ENCODE assay signal across 16 cellular contexts in the genomic region with DNA sequence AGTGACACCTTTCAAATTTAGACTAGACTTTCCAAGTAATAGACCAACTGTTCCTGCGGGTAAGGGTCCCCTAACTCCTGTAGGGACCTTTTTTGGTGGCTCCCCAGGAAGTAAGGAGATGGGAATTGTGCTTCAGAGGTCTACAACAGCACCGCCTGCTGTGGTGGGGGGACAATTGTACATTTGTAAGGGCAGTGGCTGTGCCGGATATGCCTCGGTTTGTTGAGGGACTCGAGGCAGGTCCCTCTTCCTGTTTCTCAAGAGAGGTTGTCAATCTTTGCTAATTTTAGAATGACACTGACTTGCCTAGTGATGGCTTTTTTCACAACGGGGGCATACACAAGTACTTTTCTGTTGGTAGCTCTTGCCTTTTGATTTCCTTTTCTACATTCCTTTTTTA. TPM values are rescaled to one million over a fixed set of nuclear protein-coding genes. Genes with fewer than 3 reads are reported as not detected.
DNase-seq lines count a peak whose midpoint lies in the region; ATAC-seq lines count a peak whose summit lies in the region.
"Had no signal": no experiment of that assay in that cellular context is flagged by ENCODE, and none has a peak within 500 bp of the region (broad histone marks: within the 10 kb centered on the region; RNA-seq: fewer than 3 reads in every experiment).

No MANE protein-coding gene starts in this region.

- ATAC-seq in GM21447 (IDR thresholded peaks at IDR 0.05; ENCODE audit: unreplicated experiment) (peak; percentile 72), GM19455 (IDR thresholded peaks at IDR 0.05; ENCODE audit: unreplicated experiment) (no peak), GM21526 (IDR thresholded peaks at IDR 0.05; ENCODE audit: low FRiP score, unreplicated experiment) (no peak)
- peak; percentile 43 for ATAC-seq in effector memory CD8-positive, alpha-beta T cell (replicated peaks)

- POLR2A ChIA-PET in CD8-positive, alpha-beta memory T cell (lab: Charles Lee) = no interaction called here

- peaks cover 13 to 21% (median 14%) of the 10 kb centered on the region in 3 donors for H3K4me1 Mint-ChIP-seq in CD8-positive, alpha-beta memory T cell
- H3K4me1 Mint-ChIP-seq in effector memory CD8-positive, alpha-beta T cell (ENCODE audit: low read depth in 2 of 2) = peaks cover 5 to 8% of the 10 kb centered on the region in 2 donors

- H3K4me3 Mint-ChIP-seq in CD8-positive, alpha-beta memory T cell = peak overlapping the region in 5 of 7 donors; percentile 51 to 72 (median 59)
- peak overlapping the region; percentile 20 to 24 for H3K4me3 Mint-ChIP-seq in effector memory CD8-positive, alpha-beta T cell

- no peaks in the 10 kb centered on the region for H3K27me3 ChIP-seq in CD8-positive, alpha-beta memory T cell (ENCODE audit: insufficient read depth, low read length, poor library complexity, severe bottlenecking)

- no peaks in the 10 kb centered on the region for H3K36me3 Mint-ChIP-seq in CD8-positive, alpha-beta memory T cell
- H3K36me3 Mint-ChIP-seq in effector memory CD8-positive, alpha-beta T cell (ENCODE audit: insufficient read depth) = no peaks in the 10 kb centered on the region

- peak overlapping the region in 6 of 8 donors; percentile 5 to 84 (median 34) for H3K27ac Mint-ChIP-seq in CD8-positive, alpha-beta memory T cell
- H3K27ac Mint-ChIP-seq in effector memory CD8-positive, alpha-beta T cell = peak overlapping the region in 1 of 2 donors; percentile 35

- CTCF ChIA-PET in CD8-positive, alpha-beta memory T cell (lab: Charles Lee) = interaction anchor here (0.8 to 1.8 kb wide), 3 partner anchors 10 to 30 kb away, joined by 3 to 6 read pairs (median 5); no protein-coding TSS in a partner anchor

- H3K9me3 Mint-ChIP-seq in CD8-positive, alpha-beta memory T cell = no peaks in the 10 kb centered on the region
- no peaks in the 10 kb centered on the region for H3K9me3 Mint-ChIP-seq in effector memory CD8-positive, alpha-beta T cell

- H3K27ac ChIP-seq in CD8-positive, alpha-beta memory T cell (ENCODE audit: low read depth, low read length) = no peak overlapping the region
- H3K27ac ChIP-seq: C4-2B, esophagus muscularis mucosa had no signal

- H3K4me3 ChIP-seq in CD8-positive, alpha-beta memory T cell (ENCODE audit: low read length) = no peak overlapping the region
- H3K4me3 ChIP-seq: esophagus muscularis mucosa had no signal

- DNase-seq in CD8-positive, alpha-beta memory T cell = peak in 1 of 5 donors; percentile 27
- DNase-seq in NOMO-1 treated with DMSO at 0.1 percent for 48 hours (lab: John Stamatoyannopoulos, UW; ENCODE audit: unreplicated experiment) (peak; percentile 79), kidney tubule cell (ENCODE audit: low spot score) (no peak), retina (no peak)
- DNase-seq in effector memory CD8-positive, alpha-beta T cell = no peak
- DNase-seq: activated CD4-positive, alpha-beta T cell treated with anti-CD3 and anti-CD28 coated beads for 48 hours; activated naive CD4-positive, alpha-beta T cell treated with anti-CD3 and anti-CD28 coated beads, Interleukin-2, amount 50 U/mL, for 16 hours; mesendoderm; MM.1S; NCI-H526; stimulated activated CD4-positive, alpha-beta T cell treated with anti-CD3 and anti-CD28 coated beads, Interleukin-4, amount 100 ng/mL, for 24 hours had no signal

- H3K27me3 Mint-ChIP-seq in CD8-positive, alpha-beta memory T cell = peaks cover 13 to 42% of the 10 kb centered on the region in 2 donors
- H3K27me3 Mint-ChIP-seq in effector memory CD8-positive, alpha-beta T cell = peaks cover 27% of the 10 kb centered on the region in 2 donors

- no peaks in the 10 kb centered on the region for H3K4me1 ChIP-seq in CD8-positive, alpha-beta memory T cell (ENCODE audit: insufficient read depth, low read length)
- H3K4me1 ChIP-seq: esophagus muscularis mucosa had no signal

- no peaks in the 10 kb centered on the region for H3K36me3 ChIP-seq in CD8-positive, alpha-beta memory T cell (ENCODE audit: insufficient read depth, low read length)
- H3K36me3 ChIP-seq: esophagus muscularis mucosa had no signal

- H3K9me3 ChIP-seq in CD8-positive, alpha-beta memory T cell (ENCODE audit: low read length) = no peaks in the 10 kb centered on the region
- H3K9me3 ChIP-seq: esophagus muscularis mucosa had no signal

RNA-seq across cellular contexts. Expression of a gene that starts 15.5 kb away (rescaled TPM):
- total RNA-seq in CD8-positive, alpha-beta memory T cell = 10 to 100 TPM; 26.7 to 27.0 TPM
- polyA plus RNA-seq in CD8-positive, alpha-beta memory T cell = 89.0 TPM

RNA-seq across cellular contexts. Expression of a gene that starts 15.9 kb away (rescaled TPM):
- 10 to 100 TPM; 16.0 to 18.1 TPM for total RNA-seq in CD8-positive, alpha-beta memory T cell
- 25.2 TPM for polyA plus RNA-seq in CD8-positive, alpha-beta memory T cell

Comparison
In these comparisons a context has a peak if more than half of its experiments do, and no peak if none do; other contexts are left out.
1. ATAC-seq: peak in GM21447 (single experiment) and effector memory CD8-positive, alpha-beta T cell (single experiment); none in GM19455 (single experiment) and GM21526 (single experiment).